ENCODE assay signal across 9 cellular contexts in genomic region chr11:18727499-18728236, GRCh38. TPM values are rescaled to one million over a fixed set of nuclear protein-coding genes. Genes with fewer than 3 reads are reported as not detected.
A peak's percentile ranks its signal among the peaks of the same experiment; 100 is the strongest.
DNase-seq lines count a peak whose midpoint lies in the region; ATAC-seq and TF ChIP-seq lines count a peak whose summit lies in the region.
"Had no signal": no experiment of that assay in that cellular context is flagged by ENCODE, and none has a peak within 500 bp of the region (broad histone marks: within the 10 kb centered on the region; RNA-seq: fewer than 3 reads in every experiment).

No MANE protein-coding gene starts in this region.

- no peak overlapping the region for H3K27ac ChIP-seq in prostate gland

- no peak for TF ChIP-seq POLR2A in prostate gland (IDR thresholded peaks at IDR 0.05)

- ATAC-seq in GM18868 (IDR thresholded peaks at IDR 0.05; ENCODE audit: unreplicated experiment) (peak; percentile 65), GM21367 (IDR thresholded peaks at IDR 0.05; ENCODE audit: unreplicated experiment) (no peak)
- peak; percentile 76 to 78 for ATAC-seq in activated T-cell treated with anti-CD3 and anti-CD28 coated beads, Interleukin-2, amount 50 U/mL, for 4 hours

- no peaks in the 10 kb centered on the region for H3K27me3 ChIP-seq in prostate gland (replicated peaks; ENCODE audit: insufficient read depth)

- WGBS in prostate gland: 53% methylated on average over 10 of the region's 10 CpGs

- DNase-seq in CD14-positive monocyte (ENCODE audit: low spot score): no peak
- peak; percentile 8 for DNase-seq in NCI-H2196 treated with DMSO at 0.1 percent for 48 hours (lab: John Stamatoyannopoulos, UW; ENCODE audit: unreplicated experiment)
- DNase-seq in activated T-cell treated with anti-CD3 and anti-CD28 coated beads, Interleukin-2, amount 50 U/mL, for 4 hours: peak; percentile 48
- DNase-seq in foreskin fibroblast: peak; percentile 13 to 60
- no peak for DNase-seq in prostate gland (ENCODE audit: low spot score)
- no peak for DNase-seq in NOMO-1 treated with DMSO at 0.1 percent for 48 hours (lab: John Stamatoyannopoulos, UW; ENCODE audit: unreplicated experiment)

- intact Hi-C loops in CD14-positive monocyte (cut with micrococcal nuclease) (no loop called here), prostate gland (cut with DNase I) (no loop called here)

- no peaks in the 10 kb centered on the region for H3K36me3 ChIP-seq in prostate gland

- no peaks in the 10 kb centered on the region for H3K4me1 ChIP-seq in prostate gland (replicated peaks)

- H3K36me3 Mint-ChIP-seq in CD14-positive monocyte: no peaks in the 10 kb centered on the region
- no peaks in the 10 kb centered on the region for H3K36me3 Mint-ChIP-seq in activated T-cell treated with anti-CD3 and anti-CD28 coated beads, Interleukin-2, amount 50 U/mL, for 4 hours (ENCODE audit: insufficient read depth)

- H3K27ac Mint-ChIP-seq in CD14-positive monocyte: no peak overlapping the region
- H3K27ac Mint-ChIP-seq: IgD-negative memory B cell had no signal

- H3K4me3 ChIP-seq in foreskin fibroblast (ENCODE audit: low read depth in 1 of 2, low read length in 2 of 2) (no peak overlapping the region), prostate gland (no peak overlapping the region)

- TF ChIP-seq CTCF in CD14-positive monocyte (IDR thresholded peaks at IDR 0.05) (peak; percentile 86), foreskin fibroblast (IDR thresholded peaks at IDR 0.05; ENCODE audit: low read depth, low read length) (peak; percentile 85), prostate gland (IDR thresholded peaks at IDR 0.05) (peak in 3 of 4 experiments; percentile 30 to 55 (median 34))

- peaks cover 4% of the 10 kb centered on the region for H3K4me1 Mint-ChIP-seq in CD14-positive monocyte
- peaks cover 9% of the 10 kb centered on the region for H3K4me1 Mint-ChIP-seq in activated T-cell treated with anti-CD3 and anti-CD28 coated beads, Interleukin-2, amount 50 U/mL, for 4 hours (ENCODE audit: low read depth)

- H3K9me3 ChIP-seq in prostate gland: no peaks in the 10 kb centered on the region

- peaks cover 0 to 4% (median 0%) of the 10 kb centered on the region in 3 donors for H3K27me3 Mint-ChIP-seq in CD14-positive monocyte (ENCODE audit: low read depth in 3 of 3)
- H3K27me3 Mint-ChIP-seq in activated T-cell treated with anti-CD3 and anti-CD28 coated beads, Interleukin-2, amount 50 U/mL, for 4 hours (ENCODE audit: low read depth): no peaks in the 10 kb centered on the region
- H3K27me3 Mint-ChIP-seq: IgD-negative memory B cell had no signal

- H3K9me3 Mint-ChIP-seq in CD14-positive monocyte: no peaks in the 10 kb centered on the region
- no peaks in the 10 kb centered on the region for H3K9me3 Mint-ChIP-seq in activated T-cell treated with anti-CD3 and anti-CD28 coated beads, Interleukin-2, amount 50 U/mL, for 4 hours
- H3K9me3 Mint-ChIP-seq: IgD-negative memory B cell had no signal

- no peak overlapping the region for H3K4me3 Mint-ChIP-seq in CD14-positive monocyte
- H3K4me3 Mint-ChIP-seq in activated T-cell treated with anti-CD3 and anti-CD28 coated beads, Interleukin-2, amount 50 U/mL, for 4 hours: no peak overlapping the region

RNA-seq across cellular contexts. Expression of gene IGSF22, which starts 1.7 kb away (rescaled TPM):
- not detected for polyA plus RNA-seq in CD14-positive monocyte
- under 1 TPM; 0.16 to 0.60 (median 0.53) TPM for total RNA-seq in activated T-cell treated with anti-CD3 and anti-CD28 coated beads, Interleukin-2, amount 50 U/mL, for 4 hours
- 1 to 10 TPM in 1 of 2 donors, under 1 TPM in 1; 0.82 to 1.1 TPM for total RNA-seq in prostate gland

RNA-seq across cellular contexts. Expression of gene TMEM86A, which starts 29.1 kb away (rescaled TPM):
- 1 to 10 TPM; 1.3 to 3.5 TPM for polyA plus RNA-seq in CD14-positive monocyte
- total RNA-seq in activated T-cell treated with anti-CD3 and anti-CD28 coated beads, Interleukin-2, amount 50 U/mL, for 4 hours: under 1 TPM; 0.13 to 0.38 (median 0.18) TPM
- total RNA-seq in prostate gland: 1 to 10 TPM; 3.2 to 6.5 TPM

Comparison
In these comparisons a context has a peak if more than half of its experiments do, and no peak if none do; other contexts are left out.
1. DNase-seq: peak in NCI-H2196 treated with DMSO at 0.1 percent for 48 hours (single experiment), activated T-cell treated with anti-CD3 and anti-CD28 coated beads, Interleukin-2, amount 50 U/mL, for 4 hours (single experiment) and foreskin fibroblast (2 of 2); none in CD14-positive monocyte (single experiment), prostate gland (single experiment) and NOMO-1 treated with DMSO at 0.1 percent for 48 hours (single experiment).
2. CTCF ChIP-seq: peak in every context shown above with its lines; median percentile 86 in CD14-positive monocyte; 85 in foreskin fibroblast; 34 in prostate gland.